Comparison of ENCODE assay signal across 8 cellular contexts in the genomic region with DNA sequence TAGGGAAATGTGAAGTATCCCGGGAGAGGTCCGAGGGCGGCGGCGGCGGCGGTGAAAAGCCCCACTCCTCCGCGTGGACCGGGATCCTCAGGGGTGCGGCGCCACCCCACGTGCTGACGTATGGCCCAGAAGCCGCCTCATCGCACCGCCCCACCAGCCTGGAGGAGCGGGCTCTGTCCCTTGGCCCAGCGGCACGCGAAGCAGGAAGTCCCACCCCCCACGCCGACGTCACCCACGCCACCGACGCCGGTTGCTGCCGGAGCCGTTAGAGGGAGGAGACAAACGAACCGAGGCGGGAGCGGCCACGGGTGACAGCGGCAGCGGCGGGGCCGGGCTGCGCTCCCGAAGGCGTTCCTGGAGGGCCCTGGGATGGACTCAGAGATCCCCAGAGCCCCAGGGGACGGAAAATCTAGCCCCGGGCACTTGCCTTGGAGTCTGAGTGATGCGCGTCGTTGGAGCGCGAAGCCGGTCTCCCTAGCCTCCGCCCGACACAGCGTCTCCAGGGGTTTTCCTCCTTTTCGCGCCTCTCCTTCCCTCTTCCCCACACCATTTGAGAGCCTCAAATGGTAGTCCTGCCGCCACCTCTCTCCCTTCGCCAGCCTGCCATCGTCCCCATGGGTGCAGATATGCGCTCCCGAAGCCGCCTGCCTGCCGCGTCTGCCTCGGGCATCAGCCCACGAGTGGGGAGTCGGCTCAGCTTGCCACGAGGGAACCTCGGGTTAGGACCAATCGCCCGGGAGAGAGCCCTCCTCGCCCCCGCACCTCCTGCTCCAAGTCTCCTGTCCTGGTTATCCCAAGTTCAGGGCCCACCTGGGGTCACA. TPM values are rescaled to one million over a fixed set of nuclear protein-coding genes. Genes with fewer than 3 reads are reported as not detected.
A peak's percentile ranks its signal among the peaks of the same experiment; 100 is the strongest.
DNase-seq lines count a peak whose midpoint lies in the region; ATAC-seq and TF ChIP-seq lines count a peak whose summit lies in the region.

A gene with protein sequence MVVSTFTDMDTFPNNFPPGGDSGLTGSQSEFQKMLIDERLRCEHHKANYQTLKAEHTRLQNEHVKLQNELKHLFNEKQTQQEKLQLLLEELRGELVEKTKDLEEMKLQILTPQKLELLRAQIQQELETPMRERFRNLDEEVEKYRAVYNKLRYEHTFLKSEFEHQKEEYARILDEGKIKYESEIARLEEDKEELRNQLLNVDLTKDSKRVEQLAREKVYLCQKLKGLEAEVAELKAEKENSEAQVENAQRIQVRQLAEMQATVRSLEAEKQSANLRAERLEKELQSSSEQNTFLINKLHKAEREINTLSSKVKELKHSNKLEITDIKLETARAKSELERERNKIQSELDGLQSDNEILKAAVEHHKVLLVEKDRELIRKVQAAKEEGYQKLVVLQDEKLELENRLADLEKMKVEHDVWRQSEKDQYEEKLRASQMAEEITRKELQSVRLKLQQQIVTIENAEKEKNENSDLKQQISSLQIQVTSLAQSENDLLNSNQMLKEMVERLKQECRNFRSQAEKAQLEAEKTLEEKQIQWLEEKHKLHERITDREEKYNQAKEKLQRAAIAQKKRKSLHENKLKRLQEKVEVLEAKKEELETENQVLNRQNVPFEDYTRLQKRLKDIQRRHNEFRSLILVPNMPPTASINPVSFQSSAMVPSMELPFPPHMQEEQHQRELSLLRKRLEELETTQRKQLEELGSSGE (minus strand): TSS at position 95 of the 821 bp plus-strand sequence. CDS start 47,377 bp downstream, outside the sequence.

- under 1% methylated on average over 54 of the region's 72 CpGs for WGBS in prostate gland
- under 1% methylated on average over 72 of the region's 72 CpGs for WGBS in urinary bladder

- peak within 1 kb of the TSS; percentile 94 for H3K27ac ChIP-seq in left ventricle myocardium inferior (replicated peaks)
- peak within 1 kb of the TSS; percentile 88 to 90 for H3K27ac ChIP-seq in prostate gland
- peak within 1 kb of the TSS; percentile 94 for H3K27ac ChIP-seq in urinary bladder (ENCODE audit: low read depth)

- TF ChIP-seq CTCF in GM13976 (IDR thresholded peaks at IDR 0.05; ENCODE audit: borderline replicate concordance, control extremely low read depth, extremely low read depth, insufficient read depth, missing control alignments): no peak
- no peak for TF ChIP-seq CTCF in left ventricle myocardium inferior (IDR thresholded peaks at IDR 0.05; ENCODE audit: borderline replicate concordance)
- TF ChIP-seq CTCF in prostate gland (IDR thresholded peaks at IDR 0.05): no peak

- peak; percentile 99 for ATAC-seq in HG02870 (IDR thresholded peaks at IDR 0.05; ENCODE audit: unreplicated experiment)

- H3K36me3 ChIP-seq in left ventricle myocardium inferior (no peaks in the 10 kb centered on the region), prostate gland (no peaks in the 10 kb centered on the region), urinary bladder (ENCODE audit: insufficient read depth) (no peaks in the 10 kb centered on the region)

- intact Hi-C loops in T-helper 1 cell treated with Interleukin-12 subunit alpha and Interleukin-12 subunit beta and Interleukin-4 antibody, amounts not matched to agents 30 ng/mL and 1 ng/mL, for 36 hours (cut with micrococcal nuclease): loop anchor here (1.0 to 10.0 kb wide), 21 partner anchors 25 to 1577 kb away; a partner anchor contains a TSS
- intact Hi-C loops in left ventricle myocardium inferior (cut with micrococcal nuclease): no loop called here
- intact Hi-C loops in prostate gland (cut with DNase I): no loop called here

- peak; percentile 83 for TF ChIP-seq POLR2A in prostate gland (IDR thresholded peaks at IDR 0.05)

- H3K9me3 ChIP-seq in left ventricle myocardium inferior (replicated peaks): no peaks in the 10 kb centered on the region
- H3K9me3 ChIP-seq in prostate gland: no peaks in the 10 kb centered on the region

- peaks cover 29% of the 10 kb centered on the region for H3K4me1 ChIP-seq in left ventricle myocardium inferior
- no peaks in the 10 kb centered on the region for H3K4me1 ChIP-seq in prostate gland (replicated peaks)
- H3K4me1 ChIP-seq in urinary bladder (ENCODE audit: insufficient read depth): no peaks in the 10 kb centered on the region

- in situ Hi-C loops in GM13976 (cut with MboI; ENCODE audit: low sequenced_read_pairs, unreplicated experiment): no loop called here

- DNase-seq in GM13976 (ENCODE audit: low spot score): peak; percentile 98
- DNase-seq in NCI-H146 treated with DMSO at 0.1 percent for 48 hours (lab: John Stamatoyannopoulos, UW; ENCODE audit: unreplicated experiment): peak; percentile 65
- DNase-seq in amygdala (lab: John Stamatoyannopoulos, UW): peak; percentile 59 to 98 (median 92)
- peak; percentile 98 for DNase-seq in left ventricle myocardium inferior
- DNase-seq in prostate gland (ENCODE audit: low spot score): peak; percentile 96

- H3K27me3 ChIP-seq in left ventricle myocardium inferior (ENCODE audit: low read depth): no peaks in the 10 kb centered on the region
- H3K27me3 ChIP-seq in prostate gland (replicated peaks; ENCODE audit: insufficient read depth): no peaks in the 10 kb centered on the region

- H3K4me3 ChIP-seq in left ventricle myocardium inferior: peak within 1 kb of the TSS; percentile 85
- peak within 1 kb of the TSS; percentile 66 to 77 for H3K4me3 ChIP-seq in prostate gland
- peak within 1 kb of the TSS; percentile 73 for H3K4me3 ChIP-seq in urinary bladder (ENCODE audit: low read depth, low read length)

RNA-seq across cellular contexts. Expression of the gene that starts here (rescaled TPM):
- 17.4 and 23.5 TPM in 2 replicates for total RNA-seq in T-helper 1 cell treated with Interleukin-12 subunit alpha and Interleukin-12 subunit beta and Interleukin-4 antibody, amounts not matched to agents 30 ng/mL and 1 ng/mL, for 36 hours
- 9.8 TPM for total RNA-seq in left ventricle myocardium inferior
- total RNA-seq in prostate gland: 10 to 100 TPM in 1 of 2 donors, 1 to 10 TPM in 1; 6.8 to 26.5 TPM
- 42.9 TPM for total RNA-seq in urinary bladder
- polyA plus RNA-seq in urinary bladder: 4.6 TPM

Comparison
In these comparisons a context has a peak if more than half of its experiments do, and no peak if none do; other contexts are left out.
1. Peak in every context shown above with its lines: DNase-seq, ATAC-seq, H3K4me3 ChIP-seq and H3K27ac ChIP-seq.